Comparison of ENCODE assay signal across 26 cellular contexts in the genomic region with DNA sequence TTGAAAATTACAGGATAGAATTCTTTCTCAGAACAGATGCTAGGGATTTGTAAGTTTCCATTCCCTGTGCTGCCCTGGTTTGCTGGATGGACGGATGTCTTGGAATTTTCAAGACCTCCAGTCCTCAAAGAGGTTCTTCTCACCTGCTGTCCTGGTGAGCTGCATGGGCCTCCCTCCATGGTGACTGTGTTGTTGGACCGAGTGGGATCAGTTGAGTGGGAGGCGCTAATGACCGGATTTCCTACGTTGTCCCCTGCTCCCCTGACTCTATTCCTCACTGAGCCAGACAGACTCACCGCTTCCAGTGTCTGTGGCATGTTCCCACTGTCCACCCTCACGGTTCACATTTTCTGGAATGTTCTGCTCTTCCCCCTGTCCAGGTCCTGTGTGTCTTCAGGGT.
"Had no signal": no experiment of that assay in that cellular context is flagged by ENCODE, and none has a peak within 500 bp of the region (broad histone marks: within the 10 kb centered on the region; RNA-seq: fewer than 3 reads in every experiment).

No MANE protein-coding gene starts in this region.

- H3K27ac Mint-ChIP-seq: immature natural killer cell; natural killer cell treated with Interleukin-12 subunit alpha and Interleukin-12 subunit beta and Interleukin-15 and Interleukin-18, amount 100 ng/mL, for 72 hours; progenitor cell of endocrine pancreas; stimulated activated naive B cell treated with anti-CD40 and anti-IgM and Interleukin-4, amounts not matched to agents 10 μg/mL and 1 μg/mL and 100 μg/mL, for 72 hours; stimulated activated naive CD8-positive, alpha-beta T cell treated with anti-CD3 and anti-CD28 coated beads, Interleukin-15, Interleukin-2, amounts not matched to agents 100 ng/mL and 50 ng/mL, for 24 hours had no signal

- H3K4me1 Mint-ChIP-seq: immature natural killer cell, neural crest cell had no signal

- FAIRE-seq: keratinocyte, small intestine had no signal

- H3K27me3 ChIP-seq: dorsolateral prefrontal cortex, heart right ventricle, right lobe of liver, tibial nerve, upper lobe of right lung, uterus had no signal

- H3K9me3 Mint-ChIP-seq: natural killer cell treated with Interleukin-12 subunit alpha and Interleukin-12 subunit beta and Interleukin-15 and Interleukin-18, amount 100 ng/mL, for 72 hours; neural crest cell; stimulated activated naive B cell treated with anti-CD40 and anti-IgM and Interleukin-4, amounts not matched to agents 10 μg/mL and 1 μg/mL and 100 μg/mL, for 72 hours; stimulated activated naive CD8-positive, alpha-beta T cell treated with anti-CD3 and anti-CD28 coated beads, Interleukin-15, Interleukin-2, amounts not matched to agents 100 ng/mL and 50 ng/mL, for 24 hours had no signal

- H3K4me1 ChIP-seq: foreskin keratinocyte, lower lobe of right lung, parathyroid adenoma, tibial nerve, upper lobe of right lung, uterus had no signal

- H3K27ac ChIP-seq: dorsolateral prefrontal cortex, epithelial cell of prostate, foreskin keratinocyte, lower lobe of right lung, parathyroid adenoma, right lobe of liver, thoracic aorta, tibial nerve, upper lobe of right lung, uterus had no signal

- DNase-seq: cortex of kidney; dorsolateral prefrontal cortex; effector CD4-positive, alpha-beta T cell; foreskin keratinocyte; glutamatergic neuron; heart right ventricle; hippocampal formation; immature natural killer cell; left ventricle myocardium superior; lower lobe of right lung; right lobe of liver; small intestine; stimulated activated CD4-positive, alpha-beta T cell treated with anti-CD3 and anti-CD28 coated beads, Interleukin-15, amount 100 ng/mL, for 24 hours; stimulated activated CD4-positive, alpha-beta T cell treated with anti-CD3 and anti-CD28 coated beads, Interleukin-2, amount 100 ng/mL, for 48 hours; stimulated activated naive B cell treated with anti-CD40 and anti-IgM and Interleukin-4, amounts not matched to agents 10 μg/mL and 1 μg/mL and 100 μg/mL, for 72 hours; upper lobe of right lung; uterus had no signal

- H2AFZ ChIP-seq: parathyroid adenoma had no signal

- H3K36me3 Mint-ChIP-seq: immature natural killer cell; natural killer cell treated with Interleukin-12 subunit alpha and Interleukin-12 subunit beta and Interleukin-15 and Interleukin-18, amount 100 ng/mL, for 72 hours; stimulated activated naive B cell treated with anti-CD40 and anti-IgM and Interleukin-4, amounts not matched to agents 10 μg/mL and 1 μg/mL and 100 μg/mL, for 72 hours had no signal

- H3K36me3 ChIP-seq: heart right ventricle, lower lobe of right lung, right lobe of liver, thoracic aorta, tibial nerve, upper lobe of right lung, uterus had no signal

- H3K27me3 Mint-ChIP-seq: stimulated activated naive CD8-positive, alpha-beta T cell treated with anti-CD3 and anti-CD28 coated beads, Interleukin-15, Interleukin-2, amounts not matched to agents 100 ng/mL and 50 ng/mL, for 24 hours had no signal

- H3K4me3 ChIP-seq: dorsolateral prefrontal cortex, heart right ventricle, lower lobe of right lung, right lobe of liver, thoracic aorta, tibial nerve, upper lobe of right lung, uterus had no signal

- H3K4me3 Mint-ChIP-seq: immature natural killer cell; natural killer cell treated with Interleukin-12 subunit alpha and Interleukin-12 subunit beta and Interleukin-15 and Interleukin-18, amount 100 ng/mL, for 72 hours; neural crest cell; stimulated activated naive B cell treated with anti-CD40 and anti-IgM and Interleukin-4, amounts not matched to agents 10 μg/mL and 1 μg/mL and 100 μg/mL, for 72 hours; stimulated activated naive CD8-positive, alpha-beta T cell treated with anti-CD3 and anti-CD28 coated beads, Interleukin-15, Interleukin-2, amounts not matched to agents 100 ng/mL and 50 ng/mL, for 24 hours had no signal

- H3K9me3 ChIP-seq: heart right ventricle, lower lobe of right lung, right lobe of liver, thoracic aorta, tibial nerve, upper lobe of right lung, uterus had no signal

- H3K9ac ChIP-seq: parathyroid adenoma had no signal
